8 cellular contexts compared by ENCODE assay signal in genomic region chr16:82229800-82230619, GRCh38. TPM values are rescaled to one million over a fixed set of nuclear protein-coding genes. Genes with fewer than 3 reads are reported as not detected.
A peak's percentile ranks its signal among the peaks of the same experiment; 100 is the strongest.
DNase-seq lines count a peak whose midpoint lies in the region; ATAC-seq and TF ChIP-seq lines count a peak whose summit lies in the region.

No MANE protein-coding gene starts in this region.

- ATAC-seq in naive B cell (ENCODE audit: low read depth in 2 of 2) (no peak), HG03175 (IDR thresholded peaks at IDR 0.05; ENCODE audit: unreplicated experiment) (no peak)

- H3K9me3 Mint-ChIP-seq in CD14-positive monocyte = no peaks in the 10 kb centered on the region
- no peaks in the 10 kb centered on the region for H3K9me3 Mint-ChIP-seq in HFFc6
- no peaks in the 10 kb centered on the region for H3K9me3 Mint-ChIP-seq in naive B cell

- H3K36me3 Mint-ChIP-seq in CD14-positive monocyte = no peaks in the 10 kb centered on the region
- no peaks in the 10 kb centered on the region for H3K36me3 Mint-ChIP-seq in HFFc6 (ENCODE audit: low read depth)
- no peaks in the 10 kb centered on the region for H3K36me3 Mint-ChIP-seq in naive B cell

- H3K4me3 Mint-ChIP-seq in CD14-positive monocyte = no peak overlapping the region
- no peak overlapping the region for H3K4me3 Mint-ChIP-seq in HFFc6
- no peak overlapping the region for H3K4me3 Mint-ChIP-seq in naive B cell

- H3K27me3 Mint-ChIP-seq in CD14-positive monocyte (ENCODE audit: low read depth in 3 of 3) (peaks cover 7 to 15% (median 10%) of the 10 kb centered on the region in 3 donors), HFFc6 (ENCODE audit: insufficient read depth) (peaks cover 4% of the 10 kb centered on the region), naive B cell (peaks cover 37 to 41% (median 40%) of the 10 kb centered on the region in 3 donors)

- peaks cover 2% of the 10 kb centered on the region for H3K4me1 Mint-ChIP-seq in CD14-positive monocyte
- no peaks in the 10 kb centered on the region for H3K4me1 Mint-ChIP-seq in HFFc6 (ENCODE audit: low read depth)
- H3K4me1 Mint-ChIP-seq in naive B cell = no peaks in the 10 kb centered on the region

- no peak for TF ChIP-seq POLR2A in erythroblast (IDR thresholded peaks at IDR 0.05; ENCODE audit: low read length)

- peak overlapping the region in 2 of 7 donors; percentile 15 to 27 for H3K27ac Mint-ChIP-seq in CD14-positive monocyte
- H3K27ac Mint-ChIP-seq in HFFc6 = no peak overlapping the region
- peak overlapping the region in 1 of 6 donors; percentile 21 for H3K27ac Mint-ChIP-seq in naive B cell

- intact Hi-C loops in CD14-positive monocyte (cut with micrococcal nuclease) = loop anchor here (5.0 to 10.0 kb wide), 5 partner anchors 38 to 295 kb away; partner anchors contain the start of gene MPHOSPH6 (in 1 of the 2)

- peak; percentile 98 for TF ChIP-seq CTCF in CD14-positive monocyte (IDR thresholded peaks at IDR 0.05)
- peak; percentile 94 for TF ChIP-seq CTCF in HFFc6 (IDR thresholded peaks at IDR 0.05)

- DNase-seq in CD14-positive monocyte (ENCODE audit: low spot score) (peak; percentile 56), HFFc6 (peak; percentile 64), NOMO-1 (lab: John Stamatoyannopoulos, UW; ENCODE audit: unreplicated experiment in 2 of 2) (peak; percentile 25 to 27), erythroblast (lab: John Stamatoyannopoulos, UW) (peak; percentile 45 to 72), naive B cell (peak; percentile 28)
- peak; percentile 85 for DNase-seq in activated CD8-positive, alpha-beta memory T cell treated with anti-CD3 and anti-CD28 coated beads, Interleukin-2, amount 50 U/mL, for 48 hours
- DNase-seq in stimulated activated CD8-positive, alpha-beta memory T cell treated with anti-CD3 and anti-CD28 coated beads, Interleukin-7, amount 100 ng/mL, for 48 hours (ENCODE audit: extremely low read depth in 1 of 2, low read depth in 1 of 2) = peak; percentile 9 to 44

RNA-seq across cellular contexts. Expression of gene MPHOSPH6, which starts 60.0 kb away (rescaled TPM):
- polyA plus RNA-seq in CD14-positive monocyte (10 to 100 TPM; 20.2 to 37.6 TPM), naive B cell (ENCODE audit: low read depth in 6 of 6) (10 to 100 TPM; 10.7 to 37.3 (median 14.4) TPM)
- 10 to 100 TPM; 22.8 to 32.1 (median 24.7) TPM for total RNA-seq in HFFc6 (2021; fragmentation: NEBNext Ultra II Directional; extraction: Animal tissue kit (Norgen Biotek cat#: 25700))

Comparison
In these comparisons a context has a peak if more than half of its experiments do, and no peak if none do; other contexts are left out.
1. DNase-seq: peak in every context shown above with its lines; median percentile 85 in activated CD8-positive, alpha-beta memory T cell treated with anti-CD3 and anti-CD28 coated beads, Interleukin-2, amount 50 U/mL, for 48 hours; 64 in HFFc6; 58 in erythroblast; 56 in CD14-positive monocyte; 28 in naive B cell; 26 in stimulated activated CD8-positive, alpha-beta memory T cell treated with anti-CD3 and anti-CD28 coated beads, Interleukin-7, amount 100 ng/mL, for 48 hours; 26 in NOMO-1.